ENCODE assay signal across 22 cellular contexts in the genomic region with DNA sequence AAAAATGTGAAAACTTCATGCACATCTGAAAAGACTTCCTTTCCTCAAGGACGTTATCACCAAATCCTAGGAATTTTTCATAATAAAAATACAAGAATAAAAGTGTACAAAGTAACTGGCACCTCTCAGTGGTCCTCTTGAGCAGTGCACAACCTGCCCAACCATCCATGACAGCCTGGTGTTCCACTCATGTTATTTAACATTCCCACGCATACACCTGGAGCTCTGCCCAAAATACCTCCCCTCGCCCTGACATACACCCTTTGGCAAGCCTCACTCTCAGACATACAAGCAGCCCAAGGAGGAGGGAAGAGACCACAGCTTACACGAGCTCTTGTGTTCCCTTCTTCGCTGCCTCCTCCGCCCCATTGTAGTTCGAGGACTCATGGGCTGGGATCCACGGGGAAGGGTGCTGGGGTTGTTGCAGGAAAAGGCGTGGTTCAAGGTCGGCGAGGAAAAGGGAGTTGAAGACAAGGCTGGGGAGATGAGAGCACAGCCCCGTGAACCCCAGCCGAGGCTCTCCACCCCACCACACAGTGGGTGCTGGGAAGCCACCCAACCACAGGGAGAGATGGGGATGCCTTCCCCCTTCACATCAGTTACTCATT. TPM values are rescaled to one million over a fixed set of nuclear protein-coding genes. Genes with fewer than 3 reads are reported as not detected.
"Had no signal": no experiment of that assay in that cellular context is flagged by ENCODE, and none has a peak within 500 bp of the region (broad histone marks: within the 10 kb centered on the region; RNA-seq: fewer than 3 reads in every experiment).

No MANE protein-coding gene starts in this region.

- H3K9me3 ChIP-seq: ascending aorta, gastrocnemius medialis, heart right ventricle, neutrophil, testis, upper lobe of left lung had no signal

- H3K4me3 ChIP-seq: ascending aorta, gastrocnemius medialis, heart right ventricle, testis, upper lobe of left lung had no signal

- H3K36me3 ChIP-seq: ascending aorta, neutrophil, upper lobe of left lung had no signal

- H3K27me3 ChIP-seq: ascending aorta, gastrocnemius medialis, neutrophil, testis, upper lobe of left lung had no signal

- DNase-seq: activated CD4-positive, alpha-beta T cell treated with anti-CD3 and anti-CD28 coated beads for 36 hours; activated CD4-positive, alpha-beta T cell treated with anti-CD3 and anti-CD28 coated beads, Interleukin-2, amount 50 U/mL, for 48 hours; activated CD8-positive, alpha-beta memory T cell treated with anti-CD3 and anti-CD28 coated beads, Interleukin-2, amount 10 ng/mL, durations not matched to agents 7 days and 5 days; activated naive CD4-positive, alpha-beta T cell treated with anti-CD3 and anti-CD28 coated beads, Interleukin-2, amount 10 ng/mL, durations not matched to agents 7 days and 5 days; cortex of kidney; heart right ventricle; kidney glomerular epithelial cell; naive thymus-derived CD4-positive, alpha-beta T cell; stimulated activated CD4-positive, alpha-beta T cell treated with anti-CD3 and anti-CD28 coated beads, Interleukin-12 subunit alpha, Interleukin-12 subunit beta, amount 100 ng/mL, for 4 hours; stimulated activated CD4-positive, alpha-beta T cell treated with anti-CD3 and anti-CD28 coated beads, Interleukin-2, amount 100 ng/mL, for 24 hours; SW 1271; T-helper 2 cell; testis; upper lobe of left lung had no signal

- H3K4me1 Mint-ChIP-seq: activated CD4-positive, alpha-beta T cell treated with anti-CD3 and anti-CD28 coated beads for 36 hours; activated CD8-positive, alpha-beta memory T cell treated with anti-CD3 and anti-CD28 coated beads, Interleukin-2, amount 10 ng/mL, durations not matched to agents 7 days and 5 days; activated naive CD4-positive, alpha-beta T cell treated with anti-CD3 and anti-CD28 coated beads, Interleukin-2, amount 10 ng/mL, durations not matched to agents 7 days and 5 days; memory B cell; naive thymus-derived CD4-positive, alpha-beta T cell had no signal

- H3K36me3 Mint-ChIP-seq: activated CD8-positive, alpha-beta memory T cell treated with anti-CD3 and anti-CD28 coated beads, Interleukin-2, amount 10 ng/mL, durations not matched to agents 7 days and 5 days; activated naive CD4-positive, alpha-beta T cell treated with anti-CD3 and anti-CD28 coated beads, Interleukin-2, amount 10 ng/mL, durations not matched to agents 7 days and 5 days; memory B cell; naive thymus-derived CD4-positive, alpha-beta T cell had no signal

- H3K27ac Mint-ChIP-seq: activated CD4-positive, alpha-beta T cell treated with anti-CD3 and anti-CD28 coated beads for 36 hours; activated CD8-positive, alpha-beta memory T cell treated with anti-CD3 and anti-CD28 coated beads, Interleukin-2, amount 10 ng/mL, durations not matched to agents 7 days and 5 days; activated naive CD4-positive, alpha-beta T cell treated with anti-CD3 and anti-CD28 coated beads, Interleukin-2, amount 10 ng/mL, durations not matched to agents 7 days and 5 days; activated T-helper 2 cell treated with anti-CD3 and anti-CD28 coated beads, Interferon-gamma antibody, Interleukin-2, Interleukin-4, amounts not matched to agents 10 μg/mL and 5 μg/mL and 100 μg/mL, durations not matched to agents 14 hours and 24 hours and 36 hours; memory B cell; naive thymus-derived CD4-positive, alpha-beta T cell; stimulated activated naive CD8-positive, alpha-beta T cell treated with anti-CD3 and anti-CD28 coated beads, Interleukin-15, Interleukin-2, amounts not matched to agents 100 ng/mL and 50 ng/mL, for 24 hours had no signal

- H3K27me3 Mint-ChIP-seq: activated CD4-positive, alpha-beta T cell treated with anti-CD3 and anti-CD28 coated beads for 36 hours; activated CD8-positive, alpha-beta memory T cell treated with anti-CD3 and anti-CD28 coated beads, Interleukin-2, amount 10 ng/mL, durations not matched to agents 7 days and 5 days had no signal

- ATAC-seq: activated CD4-positive, alpha-beta T cell treated with anti-CD3 and anti-CD28 coated beads for 36 hours; activated CD8-positive, alpha-beta memory T cell treated with anti-CD3 and anti-CD28 coated beads, Interleukin-2, amount 10 ng/mL, durations not matched to agents 7 days and 5 days; esophagus mucosa; gastrocnemius medialis; heart right ventricle; naive thymus-derived CD4-positive, alpha-beta T cell had no signal

- H3K9me3 Mint-ChIP-seq: activated naive CD4-positive, alpha-beta T cell treated with anti-CD3 and anti-CD28 coated beads, Interleukin-2, amount 10 ng/mL, durations not matched to agents 7 days and 5 days; activated T-helper 2 cell treated with anti-CD3 and anti-CD28 coated beads, Interferon-gamma antibody, Interleukin-2, Interleukin-4, amounts not matched to agents 10 μg/mL and 5 μg/mL and 100 μg/mL, durations not matched to agents 14 hours and 24 hours and 36 hours; memory B cell; naive thymus-derived CD4-positive, alpha-beta T cell; stimulated activated naive CD8-positive, alpha-beta T cell treated with anti-CD3 and anti-CD28 coated beads, Interleukin-15, Interleukin-2, amounts not matched to agents 100 ng/mL and 50 ng/mL, for 24 hours had no signal

- H3K27ac ChIP-seq: ascending aorta, neutrophil, testis, upper lobe of left lung, VCaP had no signal

- H3K4me1 ChIP-seq: ascending aorta, testis, upper lobe of left lung had no signal

- H3K4me3 Mint-ChIP-seq: activated CD4-positive, alpha-beta T cell treated with anti-CD3 and anti-CD28 coated beads for 36 hours; activated CD8-positive, alpha-beta memory T cell treated with anti-CD3 and anti-CD28 coated beads, Interleukin-2, amount 10 ng/mL, durations not matched to agents 7 days and 5 days; activated naive CD4-positive, alpha-beta T cell treated with anti-CD3 and anti-CD28 coated beads, Interleukin-2, amount 10 ng/mL, durations not matched to agents 7 days and 5 days; memory B cell; naive thymus-derived CD4-positive, alpha-beta T cell; stimulated activated naive CD8-positive, alpha-beta T cell treated with anti-CD3 and anti-CD28 coated beads, Interleukin-15, Interleukin-2, amounts not matched to agents 100 ng/mL and 50 ng/mL, for 24 hours had no signal

RNA-seq across cellular contexts. Expression of a gene that starts 23.3 kb away (rescaled TPM):
- total RNA-seq: activated CD4-positive, alpha-beta T cell treated with anti-CD3 and anti-CD28 coated beads for 36 hours; activated CD8-positive, alpha-beta memory T cell treated with anti-CD3 and anti-CD28 coated beads, Interleukin-2, amount 10 ng/mL, durations not matched to agents 7 days and 5 days; activated T-helper 2 cell treated with anti-CD3 and anti-CD28 coated beads, Interferon-gamma antibody, Interleukin-2, Interleukin-4, amounts not matched to agents 10 μg/mL and 5 μg/mL and 100 μg/mL, durations not matched to agents 14 hours and 24 hours and 36 hours; naive thymus-derived CD4-positive, alpha-beta T cell had no signal
- polyA plus RNA-seq: naive thymus-derived CD4-positive, alpha-beta T cell had no signal
